1 cellular context compared by ENCODE assay signal in the genomic region with DNA sequence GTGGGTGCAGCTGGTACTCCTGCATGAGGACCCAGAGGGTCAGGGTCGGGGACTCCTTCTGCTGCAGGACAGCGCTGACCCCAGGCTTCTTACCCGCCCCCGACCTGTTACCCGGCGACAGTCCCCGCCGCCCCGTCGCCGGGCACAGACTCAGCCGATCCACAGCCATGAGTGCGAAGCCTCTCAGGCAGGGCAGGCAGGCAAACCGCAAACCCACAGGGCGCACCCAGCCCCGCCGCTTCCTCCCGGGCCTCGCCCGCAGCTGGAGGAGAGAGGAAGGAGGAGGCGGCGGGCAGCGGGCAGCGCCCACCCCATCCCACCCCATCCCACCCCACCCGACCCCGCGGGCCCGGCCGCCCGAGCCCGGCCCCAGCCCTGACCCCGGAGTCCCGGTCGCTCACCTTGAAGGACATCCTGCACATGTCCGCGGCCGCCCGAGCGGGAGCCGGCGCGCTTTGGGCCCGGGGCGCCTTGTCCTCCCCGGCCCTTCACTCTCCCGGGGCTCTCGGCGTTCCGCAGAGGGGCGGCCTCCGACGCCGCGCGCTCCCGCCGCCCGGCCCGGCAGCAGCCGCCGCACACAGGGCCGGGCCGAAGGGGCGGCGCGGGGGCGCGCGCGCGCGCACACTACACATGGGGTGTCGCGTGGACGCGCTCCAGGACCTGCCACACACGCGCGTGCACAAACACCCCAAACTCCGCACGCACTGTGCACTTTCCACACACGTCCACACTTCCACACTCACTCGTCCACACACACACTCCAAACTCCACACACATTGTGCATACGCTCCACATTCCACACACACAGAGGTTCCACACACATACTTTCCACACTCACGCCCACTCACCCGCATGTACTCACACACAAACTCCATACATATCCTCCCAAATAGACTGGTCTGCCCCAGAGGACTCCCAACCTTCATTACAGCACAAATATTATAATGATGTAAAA.
TF ChIP-seq lines count a peak whose summit lies in the region.

A gene with protein sequence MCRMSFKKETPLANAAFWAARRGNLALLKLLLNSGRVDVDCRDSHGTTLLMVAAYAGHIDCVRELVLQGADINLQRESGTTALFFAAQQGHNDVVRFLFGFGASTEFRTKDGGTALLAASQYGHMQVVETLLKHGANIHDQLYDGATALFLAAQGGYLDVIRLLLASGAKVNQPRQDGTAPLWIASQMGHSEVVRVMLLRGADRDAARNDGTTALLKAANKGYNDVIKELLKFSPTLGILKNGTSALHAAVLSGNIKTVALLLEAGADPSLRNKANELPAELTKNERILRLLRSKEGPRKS (minus strand): TSS at position 603 of the 955 bp plus-strand sequence. CDS start 181 bp downstream, at position 422.

TF ChIP-seq in HEK293, 187 proteins besides CTCF, POLR2A, EP300 and RAD21 (continued from another document):
- TF ChIP-seq, protein P1, sequence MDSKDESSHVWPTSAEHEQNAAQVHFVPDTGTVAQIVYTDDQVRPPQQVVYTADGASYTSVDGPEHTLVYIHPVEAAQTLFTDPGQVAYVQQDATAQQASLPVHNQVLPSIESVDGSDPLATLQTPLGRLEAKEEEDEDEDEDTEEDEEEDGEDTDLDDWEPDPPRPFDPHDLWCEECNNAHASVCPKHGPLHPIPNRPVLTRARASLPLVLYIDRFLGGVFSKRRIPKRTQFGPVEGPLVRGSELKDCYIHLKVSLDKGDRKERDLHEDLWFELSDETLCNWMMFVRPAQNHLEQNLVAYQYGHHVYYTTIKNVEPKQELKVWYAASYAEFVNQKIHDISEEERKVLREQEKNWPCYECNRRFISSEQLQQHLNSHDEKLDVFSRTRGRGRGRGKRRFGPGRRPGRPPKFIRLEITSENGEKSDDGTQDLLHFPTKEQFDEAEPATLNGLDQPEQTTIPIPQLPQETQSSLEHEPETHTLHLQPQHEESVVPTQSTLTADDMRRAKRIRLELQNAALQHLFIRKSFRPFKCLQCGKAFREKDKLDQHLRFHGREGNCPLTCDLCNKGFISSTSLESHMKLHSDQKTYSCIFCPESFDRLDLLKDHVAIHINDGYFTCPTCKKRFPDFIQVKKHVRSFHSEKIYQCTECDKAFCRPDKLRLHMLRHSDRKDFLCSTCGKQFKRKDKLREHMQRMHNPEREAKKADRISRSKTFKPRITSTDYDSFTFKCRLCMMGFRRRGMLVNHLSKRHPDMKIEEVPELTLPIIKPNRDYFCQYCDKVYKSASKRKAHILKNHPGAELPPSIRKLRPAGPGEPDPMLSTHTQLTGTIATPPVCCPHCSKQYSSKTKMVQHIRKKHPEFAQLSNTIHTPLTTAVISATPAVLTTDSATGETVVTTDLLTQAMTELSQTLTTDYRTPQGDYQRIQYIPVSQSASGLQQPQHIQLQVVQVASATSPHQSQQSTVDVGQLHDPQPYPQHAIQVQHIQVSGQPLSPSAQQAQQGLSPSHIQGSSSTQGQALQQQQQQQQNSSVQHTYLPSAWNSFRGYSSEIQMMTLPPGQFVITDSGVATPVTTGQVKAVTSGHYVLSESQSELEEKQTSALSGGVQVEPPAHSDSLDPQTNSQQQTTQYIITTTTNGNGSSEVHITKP (tag by site-specific recombination; IDR thresholded peaks at IDR 0.05): peak; percentile 81
- TF ChIP-seq, protein P2, sequence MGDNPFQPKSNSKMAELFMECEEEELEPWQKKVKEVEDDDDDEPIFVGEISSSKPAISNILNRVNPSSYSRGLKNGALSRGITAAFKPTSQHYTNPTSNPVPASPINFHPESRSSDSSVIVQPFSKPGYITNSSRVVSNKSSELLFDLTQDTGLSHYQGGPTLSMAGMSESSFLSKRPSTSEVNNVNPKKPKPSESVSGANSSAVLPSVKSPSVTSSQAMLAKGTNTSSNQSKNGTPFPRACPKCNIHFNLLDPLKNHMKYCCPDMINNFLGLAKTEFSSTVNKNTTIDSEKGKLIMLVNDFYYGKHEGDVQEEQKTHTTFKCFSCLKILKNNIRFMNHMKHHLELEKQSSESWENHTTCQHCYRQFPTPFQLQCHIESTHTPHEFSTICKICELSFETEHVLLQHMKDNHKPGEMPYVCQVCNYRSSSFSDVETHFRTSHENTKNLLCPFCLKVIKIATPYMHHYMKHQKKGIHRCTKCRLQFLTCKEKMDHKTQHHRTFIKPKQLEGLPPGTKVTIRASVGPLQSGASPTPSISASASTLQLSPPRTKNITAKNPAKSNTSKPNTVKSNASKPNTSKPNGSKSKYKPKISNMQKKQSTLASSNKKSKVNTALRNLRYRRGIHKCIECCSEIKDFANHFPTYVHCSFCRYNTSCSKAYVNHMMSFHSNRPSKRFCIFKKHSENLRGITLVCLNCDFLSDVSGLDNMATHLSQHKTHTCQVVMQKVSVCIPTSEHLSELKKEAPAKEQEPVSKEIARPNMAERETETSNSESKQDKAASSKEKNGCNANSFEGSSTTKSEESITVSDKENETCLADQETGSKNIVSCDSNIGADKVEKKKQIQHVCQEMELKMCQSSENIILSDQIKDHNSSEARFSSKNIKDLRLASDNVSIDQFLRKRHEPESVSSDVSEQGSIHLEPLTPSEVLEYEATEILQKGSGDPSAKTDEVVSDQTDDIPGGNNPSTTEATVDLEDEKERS (tag by site-specific recombination; IDR thresholded peaks at IDR 0.05): 0 out of 2 replicates have a peak, but pooled peaks have one; percentile 61
- TF ChIP-seq ZIC2 (tag by site-specific recombination; IDR thresholded peaks at IDR 0.05): 0 out of 2 replicates have a peak, but pooled peaks have one; percentile 24
- TF ChIP-seq ZNF324 (tag by site-specific recombination; IDR thresholded peaks at IDR 0.05): peak; percentile 72; the same call in 1 of the 2 replicates
- TF ChIP-seq ZNF600 (tag by site-specific recombination; IDR thresholded peaks at IDR 0.05): peak; percentile 65
- peak; percentile 90 for TF ChIP-seq ZNF785 (tag by site-specific recombination; IDR thresholded peaks at IDR 0.05)
- peak; percentile 88; the same call in 1 of the 2 replicates for TF ChIP-seq ZNF792 (tag by site-specific recombination; IDR thresholded peaks at IDR 0.05)
- TF ChIP-seq SCRT1 (tag by site-specific recombination; IDR thresholded peaks at IDR 0.05; ENCODE audit: borderline replicate concordance): 0 out of 2 replicates have a peak, but pooled peaks have one; percentile 31
- TF ChIP-seq ZBTB17 (tag by site-specific recombination; IDR thresholded peaks at IDR 0.05): no peak; the same call in 1 of the 2 replicates
- TF ChIP-seq, protein P3, sequence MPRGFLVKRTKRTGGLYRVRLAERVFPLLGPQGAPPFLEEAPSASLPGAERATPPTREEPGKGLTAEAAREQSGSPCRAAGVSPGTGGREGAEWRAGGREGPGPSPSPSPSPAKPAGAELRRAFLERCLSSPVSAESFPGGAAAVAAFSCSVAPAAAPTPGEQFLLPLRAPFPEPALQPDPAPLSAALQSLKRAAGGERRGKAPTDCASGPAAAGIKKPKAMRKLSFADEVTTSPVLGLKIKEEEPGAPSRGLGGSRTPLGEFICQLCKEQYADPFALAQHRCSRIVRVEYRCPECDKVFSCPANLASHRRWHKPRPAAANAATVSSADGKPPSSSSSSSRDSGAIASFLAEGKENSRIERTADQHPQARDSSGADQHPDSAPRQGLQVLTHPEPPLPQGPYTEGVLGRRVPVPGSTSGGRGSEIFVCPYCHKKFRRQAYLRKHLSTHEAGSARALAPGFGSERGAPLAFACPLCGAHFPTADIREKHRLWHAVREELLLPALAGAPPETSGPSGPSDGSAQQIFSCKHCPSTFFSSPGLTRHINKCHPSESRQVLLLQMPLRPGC (tag by site-specific recombination; IDR thresholded peaks at IDR 0.05): 0 out of 2 replicates have a peak, but pooled peaks have one; percentile 24
- TF ChIP-seq ZNF341 (tag by site-specific recombination; IDR thresholded peaks at IDR 0.05; ENCODE audit: low read depth): no peak
- peak; percentile 67; the same call in 1 of the 2 replicates for TF ChIP-seq GLIS2 (tag by site-specific recombination; IDR thresholded peaks at IDR 0.05)
- peak; percentile 97 for TF ChIP-seq ZFHX2 (tag by site-specific recombination; conservative IDR thresholded peaks at IDR 0.05)
- TF ChIP-seq ZNF335 (tag by site-specific recombination; conservative IDR thresholded peaks at IDR 0.05): peak; percentile 83
- 0 out of 2 replicates have a peak, but pooled peaks have one; percentile 74 for TF ChIP-seq ZBTB7A (tag by site-specific recombination; IDR thresholded peaks at IDR 0.05; ENCODE audit: low read depth)
- TF ChIP-seq ZNF571 (tag by site-specific recombination; IDR thresholded peaks at IDR 0.05): no peak
- TF ChIP-seq, protein P4, sequence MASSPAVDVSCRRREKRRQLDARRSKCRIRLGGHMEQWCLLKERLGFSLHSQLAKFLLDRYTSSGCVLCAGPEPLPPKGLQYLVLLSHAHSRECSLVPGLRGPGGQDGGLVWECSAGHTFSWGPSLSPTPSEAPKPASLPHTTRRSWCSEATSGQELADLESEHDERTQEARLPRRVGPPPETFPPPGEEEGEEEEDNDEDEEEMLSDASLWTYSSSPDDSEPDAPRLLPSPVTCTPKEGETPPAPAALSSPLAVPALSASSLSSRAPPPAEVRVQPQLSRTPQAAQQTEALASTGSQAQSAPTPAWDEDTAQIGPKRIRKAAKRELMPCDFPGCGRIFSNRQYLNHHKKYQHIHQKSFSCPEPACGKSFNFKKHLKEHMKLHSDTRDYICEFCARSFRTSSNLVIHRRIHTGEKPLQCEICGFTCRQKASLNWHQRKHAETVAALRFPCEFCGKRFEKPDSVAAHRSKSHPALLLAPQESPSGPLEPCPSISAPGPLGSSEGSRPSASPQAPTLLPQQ (tag by site-specific recombination; IDR thresholded peaks at IDR 0.05): peak; percentile 59; the same call in 1 of the 2 replicates
- TF ChIP-seq ZNF391 (tag by site-specific recombination; IDR thresholded peaks at IDR 0.05; ENCODE audit: borderline replicate concordance, low read depth): peak; percentile 82; the same call in 1 of the 2 replicates
- TF ChIP-seq SCRT2 (tag by site-specific recombination; IDR thresholded peaks at IDR 0.05): peak; percentile 46
TF ChIP-seq in HEK293: peak in this region for 45.
